18 cellular contexts compared by ENCODE assay signal in the genomic region with DNA sequence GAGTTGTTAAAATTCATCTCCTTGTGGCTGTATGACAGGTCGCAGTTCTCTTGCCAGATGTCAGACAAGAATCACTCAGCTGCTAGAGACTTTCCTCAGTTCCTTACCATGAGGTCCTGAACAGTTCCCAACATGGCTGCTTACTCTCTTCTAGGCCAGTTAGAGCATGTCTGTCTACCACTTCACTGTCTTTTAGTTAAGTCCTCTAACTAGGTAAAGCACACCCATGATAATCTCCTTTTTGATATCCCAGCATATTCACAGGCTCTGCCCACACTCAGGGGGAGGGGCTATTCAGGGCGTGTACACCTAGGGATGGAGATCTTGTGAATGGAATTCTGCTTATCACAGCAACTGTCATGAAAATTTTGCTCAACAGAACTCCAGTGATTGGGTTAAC.
DNase-seq lines count a peak whose midpoint lies in the region; ATAC-seq, FAIRE-seq and TF ChIP-seq lines count a peak whose summit lies in the region.
"Had no signal": no experiment of that assay in that cellular context is flagged by ENCODE, and none has a peak within 500 bp of the region (broad histone marks: within the 10 kb centered on the region; RNA-seq: fewer than 3 reads in every experiment).

No MANE protein-coding gene starts in this region.

- no peak overlapping the region for H3K9ac ChIP-seq in K562 (ENCODE audit: insufficient read depth in 1 of 2, low read depth in 2 of 2, low read length in 2 of 2)
- H3K9ac ChIP-seq: BLaER1 treated with 17β-estradiol and CSF1 and Interleukin-3, amounts not matched to agents 10 nM and 100 nM had no signal

- peak; percentile 39; the same call in 1 of the 3 replicates for ATAC-seq in K562
- no peak for ATAC-seq in HG02973 (IDR thresholded peaks at IDR 0.05; ENCODE audit: unreplicated experiment)
- ATAC-seq: A549; CD8-positive, alpha-beta T cell; GM23338; HCT116 had no signal

- WGBS in K562 (ENCODE audit: insufficient coverage, low coverage, missing lambda C conversion rate): 47% methylated on average over 2 of the region's 2 CpGs

- in situ Hi-C loops in K562 (cut with MboI): no loop called here

- DNase-seq in NCI-H82 (lab: John Stamatoyannopoulos, UW) (peak; percentile 6), NCI-H82 treated with DMSO at 0.1 percent for 48 hours (lab: John Stamatoyannopoulos, UW; ENCODE audit: unreplicated experiment) (no peak), K562 (ENCODE audit: extremely low read depth in 1 of 4, low spot score in 3 of 4) (peak in 1 of 4 experiments; percentile 9), osteoblast (ENCODE audit: insufficient read length, low spot score, missing footprints) (no peak), NCI-H2196 treated with DMSO at 0.1 percent for 48 hours (lab: John Stamatoyannopoulos, UW; ENCODE audit: unreplicated experiment) (no peak), activated gamma-delta T cell treated with Interleukin-2 at 50 U/mL for 16 hours (no peak)
- DNase-seq: Calu3; CD8-positive, alpha-beta T cell; DMS 273 treated with DMSO at 0.1 percent for 48 hours had no signal

- TF ChIP-seq CTCF in K562 (IDR thresholded peaks at IDR 0.05 in 2 of 3, conservative IDR thresholded peaks at IDR 0.05 in 1 of 3; ENCODE audit: insufficient read depth in 2 of 3, low read depth in 1 of 3, low read length in 3 of 3) (no peak), osteoblast (IDR thresholded peaks at IDR 0.05; ENCODE audit: extremely low read depth, low read depth, low read length) (no peak)

- no TSS peak for BruUV-seq in K562 (replicated peaks; lab: Mats Ljungman, UMichigan)

- H3K36me3 ChIP-seq in K562 (ENCODE audit: control insufficient read depth, insufficient read depth, low read length): 0 out of 3 replicates have a peak, but pooled peaks cover 2% of the 10 kb centered on the region
- no peaks in the 10 kb centered on the region for H3K36me3 ChIP-seq in osteoblast (ENCODE audit: insufficient read depth, low read length)
- H3K36me3 ChIP-seq: BLaER1 treated with 17β-estradiol and CSF1 and Interleukin-3, amounts not matched to agents 10 nM and 100 nM had no signal

- CTCF ChIA-PET in K562 (lab: Yijun Ruan, JAX; ENCODE audit: low intra/inter-chr PET ratio): no interaction called here

- H2AFZ ChIP-seq in K562 (ENCODE audit: low read depth, low read length): no peak overlapping the region; the same call in 1 of the 2 replicates
- H2AFZ ChIP-seq in osteoblast (ENCODE audit: low read length): peak overlapping the region; percentile 42
- H2AFZ ChIP-seq: GM23338 had no signal

- H3K4me1 ChIP-seq in K562 (replicated peaks in 1 of 2; ENCODE audit: control insufficient read depth in 2 of 2, insufficient read depth in 2 of 2, low read length in 2 of 2) (peaks cover 5 to 16% of the 10 kb centered on the region in 2 experiments; a peak in 3 of 5 replicates), osteoblast (ENCODE audit: insufficient read depth, low read length) (peaks cover 46% of the 10 kb centered on the region)
- H3K4me1 ChIP-seq: A549 had no signal

- TF ChIP-seq EP300 in K562 (IDR thresholded peaks at IDR 0.05; ENCODE audit: low read length): no peak

- no peak overlapping the region for H3K4me3 ChIP-seq in K562
- H3K4me3 ChIP-seq in osteoblast (ENCODE audit: insufficient read depth, low read length): no peak overlapping the region
- H3K4me3 ChIP-seq: A549; BLaER1 treated with 17β-estradiol and CSF1 and Interleukin-3, amounts not matched to agents 10 nM and 100 nM; GM23338 had no signal

- H3K27ac ChIP-seq in K562 (ENCODE audit: extremely low read depth, low read depth, low read length) (no peak overlapping the region), osteoblast (ENCODE audit: low read depth, low read length) (peak overlapping the region; percentile 75)
- H3K27ac ChIP-seq: 22Rv1; A549; BLaER1 treated with 17β-estradiol and CSF1 and Interleukin-3, amounts not matched to agents 10 nM and 100 nM had no signal

- H4K20me1 ChIP-seq in K562 (replicated peaks; ENCODE audit: control insufficient read depth, insufficient read depth, low read length): no peaks in the 10 kb centered on the region
- H4K20me1 ChIP-seq in osteoblast (ENCODE audit: insufficient read depth, low read length): no peaks in the 10 kb centered on the region
- H4K20me1 ChIP-seq: BLaER1 treated with 17β-estradiol and CSF1 and Interleukin-3, amounts not matched to agents 10 nM and 100 nM had no signal

- POLR2A ChIA-PET in K562 (lab: Yijun Ruan, JAX): no interaction called here

- H3K9me1 ChIP-seq in K562 (ENCODE audit: control insufficient read depth, insufficient read depth, low read length): no peaks in the 10 kb centered on the region

- no peak for FAIRE-seq in K562 (lab: Jason Lieb, UNC)
- FAIRE-seq: A549, G401.6, GM12891, H54 had no signal

- H3K79me2 ChIP-seq in K562 (ENCODE audit: control insufficient read depth, insufficient read depth, low read length) (no peaks in the 10 kb centered on the region), osteoblast (ENCODE audit: insufficient read depth, low read length) (no peaks in the 10 kb centered on the region)

- H3K27me3 ChIP-seq in K562 (ENCODE audit: control insufficient read depth in 2 of 2, insufficient read depth in 2 of 2, low read length in 2 of 2) (no peaks in the 10 kb centered on the region), osteoblast (ENCODE audit: insufficient read depth, low read length) (no peaks in the 10 kb centered on the region)
- H3K27me3 ChIP-seq: BLaER1 treated with 17β-estradiol and CSF1 and Interleukin-3, amounts not matched to agents 10 nM and 100 nM had no signal

- H3K4me2 ChIP-seq in K562 (ENCODE audit: insufficient read depth, low read length) (no peak overlapping the region; the same call in 1 of the 2 replicates), osteoblast (ENCODE audit: insufficient read depth, low read length) (no peak overlapping the region)
- H3K4me2 ChIP-seq: A549; BLaER1 treated with 17β-estradiol and CSF1 and Interleukin-3, amounts not matched to agents 10 nM and 100 nM; GM23338 had no signal

- intact Hi-C loops in K562 (cut with micrococcal nuclease): no loop called here

- TF ChIP-seq RAD21 in K562 (CRISPR knock-in tag; conservative IDR thresholded peaks at IDR 0.05 in 1 of 2, IDR thresholded peaks at IDR 0.05 in 1 of 2): no peak

- TF ChIP-seq POLR2A in K562 (conservative IDR thresholded peaks at IDR 0.05): no peak

- H3K9me3 ChIP-seq in K562 (replicated peaks; ENCODE audit: control insufficient read depth, insufficient read depth, low read depth, low read length) (no peaks in the 10 kb centered on the region), osteoblast (ENCODE audit: low read depth, low read length) (no peaks in the 10 kb centered on the region)
- H3K9me3 ChIP-seq: A549; BLaER1 treated with 17β-estradiol and CSF1 and Interleukin-3, amounts not matched to agents 10 nM and 100 nM had no signal

TF ChIP-seq in K562, 482 proteins besides CTCF, POLR2A, EP300 and RAD21 (continues in another document):
- TF ChIP-seq, protein P1, sequence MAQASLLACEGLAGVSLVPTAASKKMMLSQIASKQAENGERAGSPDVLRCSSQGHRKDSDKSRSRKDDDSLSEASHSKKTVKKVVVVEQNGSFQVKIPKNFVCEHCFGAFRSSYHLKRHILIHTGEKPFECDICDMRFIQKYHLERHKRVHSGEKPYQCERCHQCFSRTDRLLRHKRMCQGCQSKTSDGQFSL (CRISPR knock-in tag; IDR thresholded peaks at IDR 0.05): no peak
- TF ChIP-seq, protein P1 (tag; IDR thresholded peaks at IDR 0.05): no peak
- TF ChIP-seq, protein P2, sequence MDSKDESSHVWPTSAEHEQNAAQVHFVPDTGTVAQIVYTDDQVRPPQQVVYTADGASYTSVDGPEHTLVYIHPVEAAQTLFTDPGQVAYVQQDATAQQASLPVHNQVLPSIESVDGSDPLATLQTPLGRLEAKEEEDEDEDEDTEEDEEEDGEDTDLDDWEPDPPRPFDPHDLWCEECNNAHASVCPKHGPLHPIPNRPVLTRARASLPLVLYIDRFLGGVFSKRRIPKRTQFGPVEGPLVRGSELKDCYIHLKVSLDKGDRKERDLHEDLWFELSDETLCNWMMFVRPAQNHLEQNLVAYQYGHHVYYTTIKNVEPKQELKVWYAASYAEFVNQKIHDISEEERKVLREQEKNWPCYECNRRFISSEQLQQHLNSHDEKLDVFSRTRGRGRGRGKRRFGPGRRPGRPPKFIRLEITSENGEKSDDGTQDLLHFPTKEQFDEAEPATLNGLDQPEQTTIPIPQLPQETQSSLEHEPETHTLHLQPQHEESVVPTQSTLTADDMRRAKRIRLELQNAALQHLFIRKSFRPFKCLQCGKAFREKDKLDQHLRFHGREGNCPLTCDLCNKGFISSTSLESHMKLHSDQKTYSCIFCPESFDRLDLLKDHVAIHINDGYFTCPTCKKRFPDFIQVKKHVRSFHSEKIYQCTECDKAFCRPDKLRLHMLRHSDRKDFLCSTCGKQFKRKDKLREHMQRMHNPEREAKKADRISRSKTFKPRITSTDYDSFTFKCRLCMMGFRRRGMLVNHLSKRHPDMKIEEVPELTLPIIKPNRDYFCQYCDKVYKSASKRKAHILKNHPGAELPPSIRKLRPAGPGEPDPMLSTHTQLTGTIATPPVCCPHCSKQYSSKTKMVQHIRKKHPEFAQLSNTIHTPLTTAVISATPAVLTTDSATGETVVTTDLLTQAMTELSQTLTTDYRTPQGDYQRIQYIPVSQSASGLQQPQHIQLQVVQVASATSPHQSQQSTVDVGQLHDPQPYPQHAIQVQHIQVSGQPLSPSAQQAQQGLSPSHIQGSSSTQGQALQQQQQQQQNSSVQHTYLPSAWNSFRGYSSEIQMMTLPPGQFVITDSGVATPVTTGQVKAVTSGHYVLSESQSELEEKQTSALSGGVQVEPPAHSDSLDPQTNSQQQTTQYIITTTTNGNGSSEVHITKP (IDR thresholded peaks at IDR 0.05; ENCODE audit: partially characterized antibody): no peak
- TF ChIP-seq DNMT1 (IDR thresholded peaks at IDR 0.05): no peak
- TF ChIP-seq, protein P3, sequence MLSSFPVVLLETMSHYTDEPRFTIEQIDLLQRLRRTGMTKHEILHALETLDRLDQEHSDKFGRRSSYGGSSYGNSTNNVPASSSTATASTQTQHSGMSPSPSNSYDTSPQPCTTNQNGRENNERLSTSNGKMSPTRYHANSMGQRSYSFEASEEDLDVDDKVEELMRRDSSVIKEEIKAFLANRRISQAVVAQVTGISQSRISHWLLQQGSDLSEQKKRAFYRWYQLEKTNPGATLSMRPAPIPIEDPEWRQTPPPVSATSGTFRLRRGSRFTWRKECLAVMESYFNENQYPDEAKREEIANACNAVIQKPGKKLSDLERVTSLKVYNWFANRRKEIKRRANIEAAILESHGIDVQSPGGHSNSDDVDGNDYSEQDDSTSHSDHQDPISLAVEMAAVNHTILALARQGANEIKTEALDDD (IDR thresholded peaks at IDR 0.05): peak; percentile 93
- TF ChIP-seq, protein P4, sequence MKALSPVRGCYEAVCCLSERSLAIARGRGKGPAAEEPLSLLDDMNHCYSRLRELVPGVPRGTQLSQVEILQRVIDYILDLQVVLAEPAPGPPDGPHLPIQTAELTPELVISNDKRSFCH (CRISPR knock-in tag; IDR thresholded peaks at IDR 0.05): no peak
- TF ChIP-seq, protein P4 (tag; IDR thresholded peaks at IDR 0.05): no peak
